Comparison of ENCODE assay signal across 1 cellular context in genomic region chr1:145119842-145120241, GRCh38. TPM values are rescaled to one million over a fixed set of nuclear protein-coding genes. Genes with fewer than 3 reads are reported as not detected.
"Had no signal": no experiment of that assay in that cellular context is flagged by ENCODE, and none has a peak within 500 bp of the region (broad histone marks: within the 10 kb centered on the region; RNA-seq: fewer than 3 reads in every experiment).

No MANE protein-coding gene starts in this region.

RNA-seq across cellular contexts. Expression of gene FAM72D, which starts 24.1 kb away (rescaled TPM):
- total RNA-seq: gastrocnemius medialis had no signal
